In the genomic region with DNA sequence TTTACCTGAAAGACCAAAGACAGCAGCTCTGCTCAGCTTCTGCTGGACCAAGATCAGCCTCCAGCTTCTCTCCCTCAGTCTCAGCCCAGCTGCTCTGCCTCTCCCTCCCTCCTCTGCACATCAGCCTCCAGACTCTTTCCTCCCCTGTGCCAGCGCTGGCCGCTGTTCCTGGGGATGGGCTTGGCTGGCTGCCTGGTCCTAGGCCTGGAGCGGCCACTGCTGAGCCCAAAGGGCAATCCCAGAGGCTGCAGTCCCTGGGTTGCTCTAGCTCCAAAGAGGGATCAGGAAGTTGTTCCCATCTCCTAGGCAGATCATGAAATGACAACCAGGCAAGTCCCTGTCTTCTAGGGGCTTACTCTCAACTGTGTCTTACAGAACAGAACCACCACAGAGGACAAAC, we compare ENCODE assay signal across 9 cellular contexts. TPM values are rescaled to one million over a fixed set of nuclear protein-coding genes. Genes with fewer than 3 reads are reported as not detected.
DNase-seq lines count a peak whose midpoint lies in the region; ATAC-seq, FAIRE-seq and TF ChIP-seq lines count a peak whose summit lies in the region.
"Had no signal": no experiment of that assay in that cellular context is flagged by ENCODE, and none has a peak within 500 bp of the region (broad histone marks: within the 10 kb centered on the region; RNA-seq: fewer than 3 reads in every experiment).

No MANE protein-coding gene starts in this region.

- WGBS in sigmoid colon, 2 donors = 10 to 53% methylated on average over 3 of the region's 3 CpGs

- TF ChIP-seq POLR2A in H54 (IDR thresholded peaks at IDR 0.05; ENCODE audit: low read depth, low read length) (no peak), sigmoid colon (IDR thresholded peaks at IDR 0.05) (no peak)

- DNase-seq in H54 (ENCODE audit: insufficient read length, low spot score) (peak; percentile 54), astrocyte of the spinal cord (ENCODE audit: low read depth, low spot score) (peak; percentile 64), hepatic stellate cell (ENCODE audit: low spot score) (peak; percentile 38), sigmoid colon (peak; percentile 96), NK-92 (lab: John Stamatoyannopoulos, UW; ENCODE audit: unreplicated experiment) (no peak)
- no peak for DNase-seq in stimulated activated CD4-positive, alpha-beta T cell treated with anti-CD3 and anti-CD28 coated beads, Interleukin-1b, Interleukin-23, amount 100 ng/mL, for 48 hours

- H3K27ac ChIP-seq in sigmoid colon = peak overlapping the region; percentile 74 to 82 (median 75)

- no peak for TF ChIP-seq CTCF in astrocyte of the spinal cord (IDR thresholded peaks at IDR 0.05; ENCODE audit: low read depth, low read length)
- TF ChIP-seq CTCF in sigmoid colon (IDR thresholded peaks at IDR 0.05) = no peak

- no peaks in the 10 kb centered on the region for H3K27me3 ChIP-seq in sigmoid colon

- no peak for TF ChIP-seq EP300 in sigmoid colon (IDR thresholded peaks at IDR 0.05)

- intact Hi-C loops in sigmoid colon (cut with DNase I) = loop anchor here (2.0 to 5.0 kb wide), 2 partner anchors 32 to 653 kb away; a partner anchor contains a TSS

- H3K4me3 ChIP-seq in astrocyte of the spinal cord (ENCODE audit: low read depth, low read length) (no peak overlapping the region), sigmoid colon (no peak overlapping the region)

- peaks cover 0 to 86% (median 79%) of the 10 kb centered on the region in 4 donors for H3K4me1 ChIP-seq in sigmoid colon

- no peak for ATAC-seq in GM18502 (IDR thresholded peaks at IDR 0.05; ENCODE audit: poor library complexity, unreplicated experiment)
- no peak for ATAC-seq in HG03159 (IDR thresholded peaks at IDR 0.05; ENCODE audit: unreplicated experiment)

- peak; percentile 86 for FAIRE-seq in H54 (lab: Jason Lieb, UNC)
- FAIRE-seq: islet of Langerhans had no signal

- no peaks in the 10 kb centered on the region for H3K9me3 ChIP-seq in sigmoid colon

- H3K36me3 ChIP-seq in sigmoid colon = no peaks in the 10 kb centered on the region

- in situ Hi-C loops in astrocyte of the spinal cord (cut with HindIII; ENCODE audit: low sequenced_read_pairs) = no loop called here

RNA-seq across cellular contexts. Expression of a gene that starts 31.3 kb away (rescaled TPM):
- total RNA-seq in sigmoid colon = 10 to 100 TPM; 10.8 to 21.6 (median 16.2) TPM
- 1 to 10 TPM; 3.0 to 5.0 (median 3.9) TPM for polyA plus RNA-seq in sigmoid colon

RNA-seq across cellular contexts. Expression of a gene that starts 31.7 kb away (rescaled TPM):
- 10 to 100 TPM; 38.5 to 85.6 (median 53.4) TPM for total RNA-seq in sigmoid colon
- polyA plus RNA-seq in sigmoid colon = 10 to 100 TPM; 31.2 to 43.7 (median 34.8) TPM

Comparison
In these comparisons a context has a peak if more than half of its experiments do, and no peak if none do; other contexts are left out.
1. DNase-seq: peak in H54 (single experiment), astrocyte of the spinal cord (single experiment), hepatic stellate cell (single experiment) and sigmoid colon (single experiment); none in stimulated activated CD4-positive, alpha-beta T cell treated with anti-CD3 and anti-CD28 coated beads, Interleukin-1b, Interleukin-23, amount 100 ng/mL, for 48 hours (single experiment) and NK-92 (single experiment).